In the genomic region with DNA sequence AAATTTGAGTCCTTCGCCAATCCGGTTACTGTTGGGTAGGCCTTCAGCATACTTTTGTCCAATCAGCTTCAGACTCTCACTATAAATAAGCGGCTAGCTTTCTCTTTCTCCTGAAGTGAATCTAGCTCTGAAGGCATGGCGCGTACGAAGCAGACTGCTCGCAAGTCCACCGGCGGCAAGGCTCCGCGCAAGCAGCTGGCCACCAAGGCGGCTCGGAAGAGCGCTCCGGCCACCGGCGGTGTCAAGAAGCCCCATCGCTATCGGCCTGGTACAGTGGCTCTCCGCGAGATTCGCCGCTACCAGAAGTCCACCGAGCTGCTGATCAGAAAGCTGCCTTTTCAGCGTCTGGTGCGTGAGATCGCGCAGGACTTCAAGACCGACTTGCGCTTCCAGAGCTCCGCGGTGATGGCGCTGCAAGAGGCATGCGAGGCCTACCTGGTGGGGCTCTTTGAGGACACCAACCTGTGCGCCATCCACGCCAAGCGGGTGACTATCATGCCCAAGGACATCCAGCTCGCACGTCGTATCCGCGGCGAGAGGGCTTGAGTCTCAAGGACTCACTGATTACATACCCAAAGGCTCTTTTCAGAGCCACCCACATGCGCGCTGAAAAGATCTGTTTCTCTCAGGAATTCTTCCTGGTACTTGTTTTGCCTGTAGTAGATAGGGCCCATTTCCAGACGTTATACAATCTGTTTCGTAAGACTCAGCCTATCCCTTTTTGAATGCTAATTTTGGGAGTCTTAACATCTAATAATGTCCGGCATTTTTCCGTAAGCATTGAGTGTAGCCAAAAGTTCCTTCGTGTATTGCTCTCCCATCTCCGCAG, we compare ENCODE assay signal across 8 cellular contexts.
DNase-seq lines count a peak whose midpoint lies in the region; ATAC-seq and TF ChIP-seq lines count a peak whose summit lies in the region.

No MANE protein-coding gene starts in this region.

- H3K4me3 ChIP-seq in OCI-LY7 (ENCODE audit: low read depth, low read length, poor library complexity, severe bottlenecking) (peak overlapping the region; percentile 82), esophagus squamous epithelium (peak overlapping the region; percentile 63 to 80 (median 68)), muscle layer of duodenum (ENCODE audit: low read depth in 1 of 2, low read length in 2 of 2) (peak overlapping the region; percentile 63 to 72)

- no peaks in the 10 kb centered on the region for H3K79me2 ChIP-seq in OCI-LY7 (ENCODE audit: insufficient read depth, low read depth, low read length)

- intact Hi-C loops in Calu3 (cut with micrococcal nuclease; ENCODE audit: unreplicated experiment): loop anchor here (2.0 kb wide), 1 partner anchor 663 kb away; a partner anchor contains a TSS
- intact Hi-C loops in OCI-LY7 (cut with micrococcal nuclease; ENCODE audit: unreplicated experiment): loop anchor here (2.0 to 5.0 kb wide), 6 partner anchors 663 to 1783 kb away; a partner anchor contains a TSS
- intact Hi-C loops in esophagus squamous epithelium (cut with DNase I): loop anchor here (5.0 kb wide), 1 partner anchor 82 kb away; a partner anchor contains a TSS

- CTCF ChIA-PET in Calu3 (lab: Charles Lee): interaction anchor here (0.5 to 2.2 kb wide), 8 partner anchors 13 to 663 kb away, joined by 3 to 10 read pairs (median 6); a partner anchor contains a TSS
- CTCF ChIA-PET in OCI-LY7 (lab: Charles Lee; ENCODE audit: unreplicated experiment): interaction anchor here (0.5 to 1.2 kb wide), 2 partner anchors 83 to 84 kb away, joined by 3 read pairs; a partner anchor contains a TSS

- H3K27me3 Mint-ChIP-seq in Calu3 (ENCODE audit: unreplicated experiment): no peaks in the 10 kb centered on the region
- no peaks in the 10 kb centered on the region for H3K27me3 Mint-ChIP-seq in activated T-cell treated with anti-CD3 and anti-CD28 coated beads, Interleukin-2, amount 50 U/mL, for 72 hours (ENCODE audit: low read depth)

- H3K4me2 ChIP-seq in OCI-LY7 (ENCODE audit: low read length): peak overlapping the region; percentile 88

- POLR2A ChIA-PET in OCI-LY7 (lab: Charles Lee): interaction anchor here (0.9 to 10.5 kb wide), 28 partner anchors 12 to 1784 kb away, joined by 3 to 380 read pairs (median 8); a partner anchor contains a TSS

- peaks cover 0 to 11% (median 0%) of the 10 kb centered on the region in 4 donors for H3K27me3 ChIP-seq in esophagus squamous epithelium
- peaks cover 1% of the 10 kb centered on the region for H3K27me3 ChIP-seq in muscle layer of duodenum (ENCODE audit: low read depth, low read length)

- H3K36me3 Mint-ChIP-seq in Calu3 (ENCODE audit: insufficient read depth, unreplicated experiment): peaks cover 70% of the 10 kb centered on the region
- H3K36me3 Mint-ChIP-seq in activated T-cell treated with anti-CD3 and anti-CD28 coated beads, Interleukin-2, amount 50 U/mL, for 72 hours (ENCODE audit: insufficient read depth in 2 of 2): peaks cover 3 to 7% of the 10 kb centered on the region in 2 donors

- H3K4me1 ChIP-seq in OCI-LY7 (ENCODE audit: insufficient read depth, low read length, poor library complexity, severe bottlenecking) (peaks cover 62% of the 10 kb centered on the region), esophagus squamous epithelium (peaks cover 7 to 69% (median 9%) of the 10 kb centered on the region in 3 donors), muscle layer of duodenum (ENCODE audit: control insufficient read depth in 1 of 2, insufficient read depth in 2 of 2, low read length in 2 of 2) (peaks cover 9 to 18% of the 10 kb centered on the region in 2 donors)

- no peaks in the 10 kb centered on the region for H3K9me3 Mint-ChIP-seq in Calu3 (ENCODE audit: low read depth, unreplicated experiment)
- H3K9me3 Mint-ChIP-seq in activated T-cell treated with anti-CD3 and anti-CD28 coated beads, Interleukin-2, amount 50 U/mL, for 72 hours: no peaks in the 10 kb centered on the region

- 1% methylated on average over 17 to 33 of the region's 51 CpGs for WGBS in esophagus squamous epithelium, 2 donors

- H3K4me1 Mint-ChIP-seq in Calu3 (ENCODE audit: low read depth, unreplicated experiment): peaks cover 22% of the 10 kb centered on the region
- H3K4me1 Mint-ChIP-seq in activated T-cell treated with anti-CD3 and anti-CD28 coated beads, Interleukin-2, amount 50 U/mL, for 72 hours (ENCODE audit: low read depth): peaks cover 79% of the 10 kb centered on the region

- peak overlapping the region; percentile 89 for H3K4me3 Mint-ChIP-seq in Calu3 (ENCODE audit: low read depth, unreplicated experiment)
- peak overlapping the region; percentile 93 to 100 for H3K4me3 Mint-ChIP-seq in activated T-cell treated with anti-CD3 and anti-CD28 coated beads, Interleukin-2, amount 50 U/mL, for 72 hours

- peak; percentile 26 for ATAC-seq in GM21447 (IDR thresholded peaks at IDR 0.05; ENCODE audit: unreplicated experiment)
- ATAC-seq in activated T-cell treated with anti-CD3 and anti-CD28 coated beads, Interleukin-2, amount 50 U/mL, for 72 hours (replicated peaks in 1 of 2): peak; percentile 24 to 37

- no peaks in the 10 kb centered on the region for H4K20me1 ChIP-seq in OCI-LY7 (ENCODE audit: insufficient read depth, low read length)

- TF ChIP-seq CTCF in Calu3 (IDR thresholded peaks at IDR 0.05; ENCODE audit: unreplicated experiment): no peak
- TF ChIP-seq CTCF in OCI-LY7 (conservative IDR thresholded peaks at IDR 0.05; ENCODE audit: low read length): peak; percentile 12; the same call in 1 of the 2 replicates
- TF ChIP-seq CTCF in esophagus squamous epithelium (IDR thresholded peaks at IDR 0.05): peak in 1 of 6 experiments; percentile 14

- H3K27ac ChIP-seq in OCI-LY7 (ENCODE audit: low read depth, low read length, poor library complexity, severe bottlenecking) (peak overlapping the region; percentile 96), esophagus squamous epithelium (peak overlapping the region; percentile 93 to 97 (median 96)), muscle layer of duodenum (ENCODE audit: low read length) (peak overlapping the region; percentile 92)

- H3K9me3 ChIP-seq in OCI-LY7 (ENCODE audit: low read length) (no peaks in the 10 kb centered on the region; the same call in 1 of the 2 replicates), esophagus squamous epithelium (no peaks in the 10 kb centered on the region), muscle layer of duodenum (ENCODE audit: control insufficient read depth in 1 of 2, low read length in 2 of 2) (no peaks in the 10 kb centered on the region)

- peaks cover 6% of the 10 kb centered on the region; the same call in 1 of the 2 replicates for H3K36me3 ChIP-seq in OCI-LY7 (ENCODE audit: insufficient read depth, low read length)
- no peaks in the 10 kb centered on the region for H3K36me3 ChIP-seq in esophagus squamous epithelium
- no peaks in the 10 kb centered on the region for H3K36me3 ChIP-seq in muscle layer of duodenum (ENCODE audit: control insufficient read depth in 1 of 2, insufficient read depth in 2 of 2, low read length in 2 of 2)

- H3K9me2 ChIP-seq in OCI-LY7 (ENCODE audit: insufficient read depth, low read length): no peaks in the 10 kb centered on the region

- DNase-seq in Calu3: peak; percentile 87
- DNase-seq in HuH-7 (ENCODE audit: low spot score): peak; percentile 71
- peak; percentile 96 for DNase-seq in OCI-LY7 (ENCODE audit: low spot score)
- peak; percentile 83 to 84 for DNase-seq in activated T-cell treated with anti-CD3 and anti-CD28 coated beads, Interleukin-2, amount 50 U/mL, for 72 hours
- DNase-seq in esophagus squamous epithelium (lab: John Stamatoyannopoulos, UW): no peak
- peak; percentile 95 for DNase-seq in stromal cell of bone marrow (ENCODE audit: low read depth)

- peak overlapping the region; percentile 99 for H3K27ac Mint-ChIP-seq in Calu3 (ENCODE audit: unreplicated experiment)
- peak overlapping the region; percentile 99 for H3K27ac Mint-ChIP-seq in activated T-cell treated with anti-CD3 and anti-CD28 coated beads, Interleukin-2, amount 50 U/mL, for 72 hours

- TF ChIP-seq POLR2A in esophagus squamous epithelium (IDR thresholded peaks at IDR 0.05): peak in 3 of 4 donors; percentile 90 to 99 (median 99)

- BruUV-seq in Calu3 (replicated peaks; lab: Mats Ljungman, UMichigan): TSS peak; percentile 66
- BruUV-seq in OCI-LY7 (replicated peaks; lab: Mats Ljungman, UMichigan): TSS peak; percentile 56

- no peak overlapping the region for H2AFZ ChIP-seq in OCI-LY7 (ENCODE audit: low read length)
